ENCODE assay signal across 8 cellular contexts in the genomic region with DNA sequence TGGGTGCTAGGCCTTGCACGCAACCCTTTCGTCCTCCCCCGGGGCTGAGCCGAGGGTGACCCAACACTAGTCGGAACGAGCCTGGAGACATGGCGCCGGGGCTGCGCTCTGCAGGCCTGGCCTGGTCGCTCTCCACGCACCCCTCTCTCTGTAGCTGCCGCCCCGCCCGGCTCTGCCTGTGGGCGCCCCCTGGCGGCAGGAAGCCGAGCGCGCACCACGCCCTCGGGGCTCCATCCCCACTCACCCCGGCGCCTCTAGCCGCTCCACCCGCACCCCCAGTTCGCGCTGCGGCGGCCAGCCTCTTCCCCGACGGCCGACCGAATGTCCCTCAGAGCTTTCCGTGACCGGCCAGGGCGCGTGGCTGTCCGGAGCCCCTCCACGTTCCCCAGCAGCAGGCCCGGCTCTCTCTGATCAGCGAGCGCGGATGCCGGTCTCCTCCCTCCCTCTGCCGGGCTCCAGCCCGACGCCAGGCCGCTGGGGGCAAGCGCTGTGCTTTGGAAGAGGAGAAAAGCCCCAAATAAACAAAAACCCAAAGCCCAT. TPM values are rescaled to one million over a fixed set of nuclear protein-coding genes. Genes with fewer than 3 reads are reported as not detected.
DNase-seq lines count a peak whose midpoint lies in the region; ATAC-seq and TF ChIP-seq lines count a peak whose summit lies in the region.

No MANE protein-coding gene starts in this region.

- TF ChIP-seq EP300 in stomach (IDR thresholded peaks at IDR 0.05): no peak

- H3K9me3 ChIP-seq in fibroblast of lung (ENCODE audit: control insufficient read depth, insufficient read depth, low read depth, low read length) (no peaks in the 10 kb centered on the region), stomach (no peaks in the 10 kb centered on the region)

- peaks cover 1% of the 10 kb centered on the region for H4K20me1 ChIP-seq in fibroblast of lung (ENCODE audit: control insufficient read depth, extremely low read depth, insufficient read depth, low read length)

- intact Hi-C loops in stomach (cut with DNase I; ENCODE audit: low total_unique reads): no loop called here

- peaks cover 100% of the 10 kb centered on the region for H3K27me3 Mint-ChIP-seq in nephron (ENCODE audit: low read depth)

- H3K4me3 Mint-ChIP-seq in nephron: peak overlapping the region; percentile 66 to 70 (median 68)

- H3K36me3 ChIP-seq in fibroblast of lung (ENCODE audit: control insufficient read depth, insufficient read depth, low read length) (no peaks in the 10 kb centered on the region), stomach (no peaks in the 10 kb centered on the region)

- in situ Hi-C loops in ACHN (cut with HindIII; ENCODE audit: low pct_ligation_motif_present, low pct_unique_long_range_greater_than_20kb, low sequenced_read_pairs): no loop called here

- no peak overlapping the region for H3K4me2 ChIP-seq in fibroblast of lung (ENCODE audit: extremely low read depth, insufficient read depth, low read length)

- peaks cover 20% of the 10 kb centered on the region for H3K4me1 Mint-ChIP-seq in nephron

- no peaks in the 10 kb centered on the region for H3K9me3 Mint-ChIP-seq in nephron

- peaks cover 50% of the 10 kb centered on the region for H3K27me3 ChIP-seq in fibroblast of lung (ENCODE audit: control insufficient read depth, insufficient read depth, low read length)
- peaks cover 15 to 100% (median 88%) of the 10 kb centered on the region in 3 donors for H3K27me3 ChIP-seq in stomach

- H3K4me1 ChIP-seq in fibroblast of lung (ENCODE audit: control insufficient read depth, extremely low read depth, insufficient read depth, low read length): no peaks in the 10 kb centered on the region
- H3K4me1 ChIP-seq in stomach: peaks cover 16 to 46% (median 40%) of the 10 kb centered on the region in 4 donors

- TF ChIP-seq POLR2A in stomach (IDR thresholded peaks at IDR 0.05): no peak

- no peak overlapping the region for H3K27ac ChIP-seq in fibroblast of lung (ENCODE audit: insufficient read depth, low read length)
- no peak overlapping the region for H3K27ac ChIP-seq in stomach

- ATAC-seq in GM18861 (IDR thresholded peaks at IDR 0.05; ENCODE audit: unreplicated experiment): peak; percentile 91
- peak; percentile 70 for ATAC-seq in HG03066 (IDR thresholded peaks at IDR 0.05; ENCODE audit: low read depth, unreplicated experiment)

- peak; percentile 70 for DNase-seq in ACHN
- DNase-seq in NOMO-1 treated with dmso at 0.1 percent for 144 hours (lab: John Stamatoyannopoulos, UW; ENCODE audit: unreplicated experiment): peak; percentile 9
- peak; percentile 80 to 85 for DNase-seq in activated T-cell treated with anti-CD3 and anti-CD28 coated beads, Interleukin-2, amount 50 U/mL, for 48 hours
- DNase-seq in fibroblast of lung (ENCODE audit: low read depth in 2 of 2): peak in 1 of 2 donors; percentile 33
- peak; percentile 68 for DNase-seq in stomach

- H3K4me3 ChIP-seq in fibroblast of lung (replicated peaks in 1 of 4; ENCODE audit: control extremely low read depth in 1 of 4, insufficient read depth in 1 of 4, low read depth in 3 of 4, low read length in 4 of 4) (no peak overlapping the region), stomach (peak overlapping the region in 3 of 4 donors; percentile 7 to 41 (median 33))

- peak; percentile 47 to 61 for TF ChIP-seq CTCF in fibroblast of lung (conservative IDR thresholded peaks at IDR 0.05 in 1 of 2, IDR thresholded peaks at IDR 0.05 in 1 of 2; ENCODE audit: low read depth in 1 of 2, low read length in 2 of 2)
- peak; percentile 97 to 99 (median 98) for TF ChIP-seq CTCF in nephron (IDR thresholded peaks at IDR 0.05; ENCODE audit: unreplicated experiment in 3 of 3)
- peak in 5 of 7 experiments; percentile 61 to 91 (median 84) for TF ChIP-seq CTCF in stomach (IDR thresholded peaks at IDR 0.05)

- 1 to 4% (median 4%) methylated on average over 15 to 49 of the region's 49 CpGs for WGBS in stomach, 5 donors

- no peaks in the 10 kb centered on the region for H3K36me3 Mint-ChIP-seq in nephron (ENCODE audit: low read depth)

- no peak overlapping the region for H3K9ac ChIP-seq in fibroblast of lung (ENCODE audit: insufficient read depth, low read length)

- peak overlapping the region; percentile 5 for H2AFZ ChIP-seq in fibroblast of lung (ENCODE audit: low read length)

- H3K27ac Mint-ChIP-seq in nephron: no peak overlapping the region

- H3K79me2 ChIP-seq in fibroblast of lung (ENCODE audit: control insufficient read depth, insufficient read depth, low read length): no peaks in the 10 kb centered on the region

RNA-seq across cellular contexts. Expression of a gene that starts 29.1 kb away (rescaled TPM):
- total RNA-seq in fibroblast of lung (not detected in 2 replicates), stomach (not detected)
- polyA plus RNA-seq in fibroblast of lung (not detected in 2 replicates), stomach (not detected)
- polyA plus RNA-seq in fibroblast of lung (2012): not detected in 2 replicates
- polyA minus RNA-seq in fibroblast of lung (ENCODE audit: low replicate concordance): not detected in 2 replicates

RNA-seq across cellular contexts. Expression of a gene that starts 30.1 kb away (rescaled TPM):
- total RNA-seq in fibroblast of lung: not detected in 2 replicates
- not detected in 2 replicates for polyA plus RNA-seq in fibroblast of lung
- polyA plus RNA-seq in fibroblast of lung (2012): not detected in 2 replicates
- polyA minus RNA-seq in fibroblast of lung (ENCODE audit: low replicate concordance): not detected in 2 replicates
- total RNA-seq in stomach: not detected
- not detected for polyA plus RNA-seq in stomach

Comparison
In these comparisons a context has a peak if more than half of its experiments do, and no peak if none do; other contexts are left out.
1. H3K4me3 ChIP-seq: peak in stomach (3 of 4); none in fibroblast of lung (0 of 4).
2. Peak in every context shown above with its lines, with median percentiles within 50 percentile points of each other: CTCF ChIP-seq.